In the genomic region with DNA sequence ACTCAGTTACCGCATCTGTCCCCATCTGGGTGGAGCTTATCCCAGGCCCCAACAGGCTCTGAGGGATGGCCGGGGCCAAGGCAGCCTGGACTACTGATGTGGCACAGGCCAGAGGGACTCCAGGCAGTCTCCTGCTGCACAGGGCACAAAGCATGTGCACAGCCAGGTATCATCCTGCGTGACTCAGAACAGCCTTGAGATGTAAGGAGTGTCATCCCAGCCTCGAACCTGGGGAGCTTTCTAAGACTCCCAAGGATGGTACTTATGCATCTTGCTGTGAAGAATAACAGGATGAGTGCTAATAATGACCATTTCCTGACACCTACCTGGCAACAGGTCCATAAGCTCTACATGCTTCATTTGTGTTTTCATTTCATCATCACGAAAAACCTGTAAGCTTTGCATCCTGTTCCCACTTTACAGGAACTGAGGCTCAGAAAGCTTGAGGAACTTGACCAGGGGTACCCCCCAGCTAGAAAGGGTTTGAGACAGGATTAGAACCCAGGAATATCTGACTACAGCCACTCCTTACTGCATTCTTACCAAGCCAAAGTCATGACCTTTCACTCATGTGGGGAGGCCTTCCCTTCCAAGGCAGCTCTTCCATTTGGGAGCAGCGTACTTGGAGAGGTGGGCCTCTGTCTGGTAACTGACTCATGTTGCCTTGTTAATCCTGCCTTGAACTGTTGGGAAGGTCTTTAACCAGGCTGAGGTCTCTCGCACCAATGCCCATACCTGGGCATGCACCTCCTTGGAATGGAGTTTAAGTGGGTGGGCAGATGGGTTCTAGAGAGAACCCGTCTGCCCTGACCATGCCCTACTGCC, we compare ENCODE assay signal across 1 cellular context.
TF ChIP-seq lines count a peak whose summit lies in the region.

No MANE protein-coding gene starts in this region.

TF ChIP-seq in WTC11, 78 proteins besides CTCF, POLR2A, EP300 and RAD21 (continued from another document):
- TF ChIP-seq, protein P1, sequence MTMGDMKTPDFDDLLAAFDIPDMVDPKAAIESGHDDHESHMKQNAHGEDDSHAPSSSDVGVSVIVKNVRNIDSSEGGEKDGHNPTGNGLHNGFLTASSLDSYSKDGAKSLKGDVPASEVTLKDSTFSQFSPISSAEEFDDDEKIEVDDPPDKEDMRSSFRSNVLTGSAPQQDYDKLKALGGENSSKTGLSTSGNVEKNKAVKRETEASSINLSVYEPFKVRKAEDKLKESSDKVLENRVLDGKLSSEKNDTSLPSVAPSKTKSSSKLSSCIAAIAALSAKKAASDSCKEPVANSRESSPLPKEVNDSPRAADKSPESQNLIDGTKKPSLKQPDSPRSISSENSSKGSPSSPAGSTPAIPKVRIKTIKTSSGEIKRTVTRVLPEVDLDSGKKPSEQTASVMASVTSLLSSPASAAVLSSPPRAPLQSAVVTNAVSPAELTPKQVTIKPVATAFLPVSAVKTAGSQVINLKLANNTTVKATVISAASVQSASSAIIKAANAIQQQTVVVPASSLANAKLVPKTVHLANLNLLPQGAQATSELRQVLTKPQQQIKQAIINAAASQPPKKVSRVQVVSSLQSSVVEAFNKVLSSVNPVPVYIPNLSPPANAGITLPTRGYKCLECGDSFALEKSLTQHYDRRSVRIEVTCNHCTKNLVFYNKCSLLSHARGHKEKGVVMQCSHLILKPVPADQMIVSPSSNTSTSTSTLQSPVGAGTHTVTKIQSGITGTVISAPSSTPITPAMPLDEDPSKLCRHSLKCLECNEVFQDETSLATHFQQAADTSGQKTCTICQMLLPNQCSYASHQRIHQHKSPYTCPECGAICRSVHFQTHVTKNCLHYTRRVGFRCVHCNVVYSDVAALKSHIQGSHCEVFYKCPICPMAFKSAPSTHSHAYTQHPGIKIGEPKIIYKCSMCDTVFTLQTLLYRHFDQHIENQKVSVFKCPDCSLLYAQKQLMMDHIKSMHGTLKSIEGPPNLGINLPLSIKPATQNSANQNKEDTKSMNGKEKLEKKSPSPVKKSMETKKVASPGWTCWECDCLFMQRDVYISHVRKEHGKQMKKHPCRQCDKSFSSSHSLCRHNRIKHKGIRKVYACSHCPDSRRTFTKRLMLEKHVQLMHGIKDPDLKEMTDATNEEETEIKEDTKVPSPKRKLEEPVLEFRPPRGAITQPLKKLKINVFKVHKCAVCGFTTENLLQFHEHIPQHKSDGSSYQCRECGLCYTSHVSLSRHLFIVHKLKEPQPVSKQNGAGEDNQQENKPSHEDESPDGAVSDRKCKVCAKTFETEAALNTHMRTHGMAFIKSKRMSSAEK (CRISPR knock-in tag; IDR thresholded peaks at IDR 0.05; ENCODE audit: borderline replicate concordance), result no peak
- no peak for TF ChIP-seq CBFB (CRISPR knock-in tag; IDR thresholded peaks at IDR 0.05; ENCODE audit: low read depth)
- no peak for TF ChIP-seq NR3C1 (CRISPR knock-in tag; conservative IDR thresholded peaks at IDR 0.05; ENCODE audit: low read depth)
- TF ChIP-seq, protein P2, sequence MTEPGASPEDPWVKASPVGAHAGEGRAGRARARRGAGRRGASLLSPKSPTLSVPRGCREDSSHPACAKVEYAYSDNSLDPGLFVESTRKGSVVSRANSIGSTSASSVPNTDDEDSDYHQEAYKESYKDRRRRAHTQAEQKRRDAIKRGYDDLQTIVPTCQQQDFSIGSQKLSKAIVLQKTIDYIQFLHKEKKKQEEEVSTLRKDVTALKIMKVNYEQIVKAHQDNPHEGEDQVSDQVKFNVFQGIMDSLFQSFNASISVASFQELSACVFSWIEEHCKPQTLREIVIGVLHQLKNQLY (CRISPR knock-in tag; IDR thresholded peaks at IDR 0.05), result no peak
- TF ChIP-seq ZNF317 (CRISPR knock-in tag; IDR thresholded peaks at IDR 0.05; ENCODE audit: borderline replicate concordance, low read depth), result no peak
